Comparison of ENCODE assay signal across 10 cellular contexts in genomic region chr3:195087321-195087720, GRCh38.
DNase-seq lines count a peak whose midpoint lies in the region; ATAC-seq, FAIRE-seq and TF ChIP-seq lines count a peak whose summit lies in the region.
"Had no signal": no experiment of that assay in that cellular context is flagged by ENCODE, and none has a peak within 500 bp of the region (broad histone marks: within the 10 kb centered on the region; RNA-seq: fewer than 3 reads in every experiment).

No MANE protein-coding gene starts in this region.

- H3K79me2 ChIP-seq in K562 (ENCODE audit: control insufficient read depth, insufficient read depth, low read length), result no peaks in the 10 kb centered on the region

- POLR2A ChIA-PET in K562 (lab: Yijun Ruan, JAX), result interaction anchor here (1.0 kb wide), 1 partner anchor 29 kb away, joined by 3 read pairs; no protein-coding TSS in a partner anchor

- no peak for TF ChIP-seq POLR2A in K562 (conservative IDR thresholded peaks at IDR 0.05)

- WGBS in K562 (ENCODE audit: insufficient coverage, low coverage, missing lambda C conversion rate), result 81% methylated on average over 6 of the region's 6 CpGs

- H3K4me1 ChIP-seq in K562 (replicated peaks in 1 of 2; ENCODE audit: control insufficient read depth in 2 of 2, insufficient read depth in 2 of 2, low read length in 2 of 2) (peaks cover 0 to 23% of the 10 kb centered on the region in 2 experiments; a peak in 3 of 5 replicates), kidney (ENCODE audit: control insufficient read depth in 1 of 2, insufficient read depth in 1 of 2, low read depth in 1 of 2, low read length in 2 of 2) (peaks cover under 1 to 4% of the 10 kb centered on the region in 2 donors)

- peak overlapping the region; percentile 68 for H3K4me3 Mint-ChIP-seq in activated naive CD4-positive, alpha-beta T cell treated with anti-CD3 and anti-CD28 coated beads for 36 hours
- peak overlapping the region; percentile 80 to 81 for H3K4me3 Mint-ChIP-seq in stimulated activated naive CD8-positive, alpha-beta T cell treated with anti-CD3 and anti-CD28 coated beads, Interleukin-15, amount 100 ng/mL, for 72 hours
- H3K4me3 Mint-ChIP-seq in activated T-cell treated with anti-CD3 and anti-CD28 coated beads, Interleukin-2, amount 50 U/mL, for 4 hours, result no peak overlapping the region

- TF ChIP-seq CTCF in K562 (IDR thresholded peaks at IDR 0.05 in 2 of 3, conservative IDR thresholded peaks at IDR 0.05 in 1 of 3; ENCODE audit: insufficient read depth in 2 of 3, low read depth in 1 of 3, low read length in 3 of 3), result no peak
- no peak for TF ChIP-seq CTCF in kidney (IDR thresholded peaks at IDR 0.05; ENCODE audit: borderline replicate concordance, extremely low read depth, insufficient read depth)

- H3K36me3 Mint-ChIP-seq in activated naive CD4-positive, alpha-beta T cell treated with anti-CD3 and anti-CD28 coated beads for 36 hours (ENCODE audit: low read depth), result no peaks in the 10 kb centered on the region
- H3K36me3 Mint-ChIP-seq in activated T-cell treated with anti-CD3 and anti-CD28 coated beads, Interleukin-2, amount 50 U/mL, for 4 hours (ENCODE audit: insufficient read depth), result no peaks in the 10 kb centered on the region

- H3K27me3 Mint-ChIP-seq in activated naive CD4-positive, alpha-beta T cell treated with anti-CD3 and anti-CD28 coated beads for 36 hours (ENCODE audit: low read depth), result no peaks in the 10 kb centered on the region
- H3K27me3 Mint-ChIP-seq in stimulated activated naive CD8-positive, alpha-beta T cell treated with anti-CD3 and anti-CD28 coated beads, Interleukin-15, amount 100 ng/mL, for 72 hours, result no peaks in the 10 kb centered on the region
- H3K27me3 Mint-ChIP-seq in activated T-cell treated with anti-CD3 and anti-CD28 coated beads, Interleukin-2, amount 50 U/mL, for 4 hours (ENCODE audit: low read depth), result no peaks in the 10 kb centered on the region

- H3K9ac ChIP-seq in K562 (ENCODE audit: insufficient read depth in 1 of 2, low read depth in 2 of 2, low read length in 2 of 2) (peak overlapping the region in 1 of 2 experiments; percentile 35; a peak in 1 of 4 replicates), kidney (ENCODE audit: low read length in 2 of 2) (no peak overlapping the region)

- intact Hi-C loops in activated naive CD4-positive, alpha-beta T cell treated with anti-CD3 and anti-CD28 coated beads for 36 hours (cut with micrococcal nuclease), result no loop called here
- intact Hi-C loops in K562 (cut with micrococcal nuclease), result no loop called here
- intact Hi-C loops in kidney (cut with DNase I), result no loop called here

- no TSS peak for BruUV-seq in K562 (replicated peaks; lab: Mats Ljungman, UMichigan)

- no peaks in the 10 kb centered on the region for H3K9me3 Mint-ChIP-seq in activated naive CD4-positive, alpha-beta T cell treated with anti-CD3 and anti-CD28 coated beads for 36 hours
- H3K9me3 Mint-ChIP-seq in stimulated activated naive CD8-positive, alpha-beta T cell treated with anti-CD3 and anti-CD28 coated beads, Interleukin-15, amount 100 ng/mL, for 72 hours, result no peaks in the 10 kb centered on the region
- H3K9me3 Mint-ChIP-seq in activated T-cell treated with anti-CD3 and anti-CD28 coated beads, Interleukin-2, amount 50 U/mL, for 4 hours, result no peaks in the 10 kb centered on the region

- ATAC-seq in K562 (peak; percentile 56), GM18498 (IDR thresholded peaks at IDR 0.05; ENCODE audit: unreplicated experiment) (no peak)
- peak; percentile 60 for ATAC-seq in stimulated activated naive CD8-positive, alpha-beta T cell treated with anti-CD3 and anti-CD28 coated beads, Interleukin-15, amount 100 ng/mL, for 72 hours
- no peak for ATAC-seq in activated T-cell treated with anti-CD3 and anti-CD28 coated beads, Interleukin-2, amount 50 U/mL, for 4 hours
- ATAC-seq: SK-N-SH treated with all-trans-retinoic acid at 6 μM for 48 hours had no signal

- H3K9me3 ChIP-seq in K562 (replicated peaks; ENCODE audit: control insufficient read depth, insufficient read depth, low read depth, low read length) (no peaks in the 10 kb centered on the region), kidney (ENCODE audit: control insufficient read depth in 1 of 2, low read length in 2 of 2) (no peaks in the 10 kb centered on the region)

- no peak for DNase-seq in activated naive CD4-positive, alpha-beta T cell treated with anti-CD3 and anti-CD28 coated beads for 36 hours
- DNase-seq in activated naive CD4-positive, alpha-beta T cell (lab: John Stamatoyannopoulos, UW), result no peak
- no peak for DNase-seq in K562 (ENCODE audit: extremely low read depth in 1 of 4, low spot score in 3 of 4)
- peak; percentile 30 for DNase-seq in kidney
- DNase-seq in stimulated activated naive CD8-positive, alpha-beta T cell treated with anti-CD3 and anti-CD28 coated beads, Interleukin-15, amount 100 ng/mL, for 72 hours, result no peak
- DNase-seq in mucosa of gallbladder (ENCODE audit: low spot score), result no peak
- no peak for DNase-seq in activated T-cell treated with anti-CD3 and anti-CD28 coated beads, Interleukin-2, amount 50 U/mL, for 4 hours
- DNase-seq: NCI-H1694 had no signal

- H3K27ac ChIP-seq in K562 (ENCODE audit: extremely low read depth, low read depth, low read length), result no peak overlapping the region
- no peak overlapping the region for H3K27ac ChIP-seq in kidney (ENCODE audit: low read depth in 2 of 2, low read length in 2 of 2)

- H4K20me1 ChIP-seq in K562 (replicated peaks; ENCODE audit: control insufficient read depth, insufficient read depth, low read length), result no peaks in the 10 kb centered on the region

- FAIRE-seq in K562 (lab: Jason Lieb, UNC) (no peak), kidney (lab: Jason Lieb, UNC) (no peak)

- H3K36me3 ChIP-seq in K562 (ENCODE audit: control insufficient read depth, insufficient read depth, low read length) (no peaks in the 10 kb centered on the region), kidney (ENCODE audit: control insufficient read depth in 1 of 2, insufficient read depth in 2 of 2, low read length in 2 of 2) (no peaks in the 10 kb centered on the region)

- H3K4me2 ChIP-seq in K562 (ENCODE audit: insufficient read depth, low read length), result peak overlapping the region; percentile 11; the same call in 1 of the 2 replicates

- H3K27ac Mint-ChIP-seq in activated naive CD4-positive, alpha-beta T cell treated with anti-CD3 and anti-CD28 coated beads for 36 hours, result no peak overlapping the region
- peak overlapping the region; percentile 69 to 89 for H3K27ac Mint-ChIP-seq in stimulated activated naive CD8-positive, alpha-beta T cell treated with anti-CD3 and anti-CD28 coated beads, Interleukin-15, amount 100 ng/mL, for 72 hours

- TF ChIP-seq EP300 in K562 (IDR thresholded peaks at IDR 0.05; ENCODE audit: low read length), result no peak

- H3K4me1 Mint-ChIP-seq in activated naive CD4-positive, alpha-beta T cell treated with anti-CD3 and anti-CD28 coated beads for 36 hours (ENCODE audit: low read depth), result peaks cover 6% of the 10 kb centered on the region
- H3K4me1 Mint-ChIP-seq in stimulated activated naive CD8-positive, alpha-beta T cell treated with anti-CD3 and anti-CD28 coated beads, Interleukin-15, amount 100 ng/mL, for 72 hours, result peaks cover 11% of the 10 kb centered on the region
- peaks cover 6% of the 10 kb centered on the region for H3K4me1 Mint-ChIP-seq in activated T-cell treated with anti-CD3 and anti-CD28 coated beads, Interleukin-2, amount 50 U/mL, for 4 hours (ENCODE audit: low read depth)

- H3K27me3 ChIP-seq in K562 (ENCODE audit: control insufficient read depth in 2 of 2, insufficient read depth in 2 of 2, low read length in 2 of 2), result no peaks in the 10 kb centered on the region

- CTCF ChIA-PET in activated naive CD4-positive, alpha-beta T cell treated with anti-CD3 and anti-CD28 coated beads for 36 hours (lab: Charles Lee), result interaction anchor here (0.6 to 1.0 kb wide), 2 partner anchors 9 to 18 kb away, joined by 3 read pairs; no protein-coding TSS in a partner anchor
- CTCF ChIA-PET in K562 (lab: Yijun Ruan, JAX; ENCODE audit: low intra/inter-chr PET ratio), result no interaction called here

- no peaks in the 10 kb centered on the region for H3K9me1 ChIP-seq in K562 (ENCODE audit: control insufficient read depth, insufficient read depth, low read length)

- TF ChIP-seq RAD21 in K562 (CRISPR knock-in tag; conservative IDR thresholded peaks at IDR 0.05 in 1 of 2, IDR thresholded peaks at IDR 0.05 in 1 of 2), result no peak

- in situ Hi-C loops in K562 (cut with MboI), result no loop called here

- H3K4me3 ChIP-seq in K562, result no peak overlapping the region
- H3K4me3 ChIP-seq in kidney (ENCODE audit: low read length in 2 of 2), result peak overlapping the region in 1 of 2 donors; percentile 22

- H2AFZ ChIP-seq in K562 (ENCODE audit: low read depth, low read length), result peak overlapping the region; percentile 55; the same call in 1 of the 2 replicates

TF ChIP-seq in K562, 482 proteins besides CTCF, POLR2A, EP300 and RAD21 (continues in another document):
- no peak for TF ChIP-seq E2F5 (CRISPR knock-in tag; IDR thresholded peaks at IDR 0.05)
- no peak for TF ChIP-seq UBTF (IDR thresholded peaks at IDR 0.05; ENCODE audit: borderline replicate concordance in 1 of 2, low read depth in 2 of 2, low read length in 2 of 2)
- no peak for TF ChIP-seq HMG20A (CRISPR knock-in tag; conservative IDR thresholded peaks at IDR 0.05)

Comparison
In these comparisons a context has a peak if more than half of its experiments do, and no peak if none do; other contexts are left out.
1. ATAC-seq: peak in K562 (single experiment) and stimulated activated naive CD8-positive, alpha-beta T cell treated with anti-CD3 and anti-CD28 coated beads, Interleukin-15, amount 100 ng/mL, for 72 hours (single experiment); none in activated T-cell treated with anti-CD3 and anti-CD28 coated beads, Interleukin-2, amount 50 U/mL, for 4 hours (0 of 2) and GM18498 (single experiment).